ENCODE assay signal across 1 cellular context in genomic region chr16:27333549-27333948, GRCh38.
TF ChIP-seq lines count a peak whose summit lies in the region.

No MANE protein-coding gene starts in this region.

TF ChIP-seq in endothelial cell of umbilical vein, 7 proteins besides CTCF, POLR2A, EP300 and RAD21:
- TF ChIP-seq, protein P1, sequence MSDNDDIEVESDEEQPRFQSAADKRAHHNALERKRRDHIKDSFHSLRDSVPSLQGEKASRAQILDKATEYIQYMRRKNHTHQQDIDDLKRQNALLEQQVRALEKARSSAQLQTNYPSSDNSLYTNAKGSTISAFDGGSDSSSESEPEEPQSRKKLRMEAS (IDR thresholded peaks at IDR 0.05; ENCODE audit: insufficient read depth, insufficient read length): no peak
- no peak for TF ChIP-seq FOS (IDR thresholded peaks at IDR 0.05; ENCODE audit: borderline replicate concordance, insufficient read depth, low read length)
- TF ChIP-seq MYC (IDR thresholded peaks at IDR 0.05; ENCODE audit: low read depth, low read length): no peak
- TF ChIP-seq GATA2 (IDR thresholded peaks at IDR 0.05; ENCODE audit: insufficient read depth, insufficient read length, low read depth, low read length): no peak
- TF ChIP-seq EZH2 (IDR thresholded peaks at IDR 0.05; ENCODE audit: borderline replicate concordance, low read depth, low read length, severe bottlenecking): no peak
- TF ChIP-seq JUN (IDR thresholded peaks at IDR 0.05; ENCODE audit: borderline replicate concordance, insufficient read depth, insufficient read length, low read depth): no peak
- no peak for TF ChIP-seq POLR2AphosphoS5 (IDR thresholded peaks at IDR 0.05; ENCODE audit: insufficient read depth, low read depth, low read length)
TF ChIP-seq in endothelial cell of umbilical vein: peak in this region for 0.
